Comparison of ENCODE assay signal across 8 cellular contexts in the genomic region with DNA sequence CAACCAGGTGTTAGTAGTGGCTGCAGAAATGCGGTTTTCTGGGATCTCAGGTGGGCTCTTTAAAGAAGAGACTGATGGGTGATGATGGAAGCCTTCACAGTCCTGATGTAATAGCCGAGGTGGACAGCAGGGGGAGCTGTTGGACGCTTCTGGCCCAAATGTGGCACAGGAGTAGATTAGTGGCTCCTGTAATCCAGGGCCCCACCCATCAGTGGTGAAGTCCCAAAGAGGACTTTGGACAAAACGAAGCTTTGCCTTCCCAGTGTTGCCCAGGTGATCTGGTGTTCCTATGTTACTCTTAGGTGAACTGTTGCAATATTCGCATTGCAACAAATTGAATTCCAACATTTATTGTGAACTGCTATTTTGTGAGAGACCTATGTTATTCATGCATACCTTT. TPM values are rescaled to one million over a fixed set of nuclear protein-coding genes. Genes with fewer than 3 reads are reported as not detected.
A peak's percentile ranks its signal among the peaks of the same experiment; 100 is the strongest.
DNase-seq lines count a peak whose midpoint lies in the region; ATAC-seq and TF ChIP-seq lines count a peak whose summit lies in the region.

No MANE protein-coding gene starts in this region.

- ATAC-seq in T-cell (replicated peaks in 1 of 4): peak in 3 of 4 experiments; percentile 43 to 62 (median 45)
- no peak for ATAC-seq in HG02852 (IDR thresholded peaks at IDR 0.05; ENCODE audit: unreplicated experiment)
- no peak for ATAC-seq in HG03442 (IDR thresholded peaks at IDR 0.05; ENCODE audit: unreplicated experiment)

- H3K9me3 ChIP-seq in ascending aorta: no peaks in the 10 kb centered on the region

- intact Hi-C loops in ascending aorta (cut with DNase I): loop anchor here (1.0 to 5.0 kb wide), 4 partner anchors 52 to 622 kb away; no protein-coding TSS in a partner anchor

- peak; percentile 8 for DNase-seq in DMS53 treated with DMSO at 0.1 percent for 48 hours (lab: John Stamatoyannopoulos, UW; ENCODE audit: unreplicated experiment)
- peak; percentile 70 for DNase-seq in HuH-7 (ENCODE audit: low spot score)
- peak in 33 of 34 experiments; percentile 5 to 69 (median 47) for DNase-seq in T-cell
- peak in 1 of 2 donors; percentile 72 for DNase-seq in ascending aorta (ENCODE audit: low spot score in 2 of 2)
- peak; percentile 75 for DNase-seq in iPS-NIHi11 (ENCODE audit: low spot score)
- DNase-seq in stimulated activated CD4-positive, alpha-beta T cell treated with anti-CD3 and anti-CD28 coated beads, Interleukin-12 subunit alpha, Interleukin-12 subunit beta, amount 100 ng/mL, for 48 hours (ENCODE audit: low read depth in 2 of 3, low spot score in 1 of 3): peak; percentile 56 to 78 (median 60)

- no peaks in the 10 kb centered on the region for H3K27me3 ChIP-seq in ascending aorta

- peaks cover 23 to 36% (median 29%) of the 10 kb centered on the region in 3 donors for H3K4me1 Mint-ChIP-seq in T-cell

- no peak overlapping the region for H3K27ac ChIP-seq in ascending aorta

- no peak overlapping the region for H3K4me3 Mint-ChIP-seq in T-cell

- no peak overlapping the region for H3K27ac Mint-ChIP-seq in T-cell

- no peaks in the 10 kb centered on the region for H3K36me3 Mint-ChIP-seq in T-cell

- H3K4me3 ChIP-seq in ascending aorta: no peak overlapping the region

- no peaks in the 10 kb centered on the region for H3K27me3 Mint-ChIP-seq in T-cell

- H3K9me3 Mint-ChIP-seq in T-cell: no peaks in the 10 kb centered on the region

- H3K4me1 ChIP-seq in ascending aorta: peaks cover 0 to 4% of the 10 kb centered on the region in 2 donors

- POLR2A ChIA-PET in T-cell (lab: Charles Lee): no interaction called here

- TF ChIP-seq CTCF in ascending aorta (IDR thresholded peaks at IDR 0.05): peak; percentile 57 to 87 (median 81)

- H3K36me3 ChIP-seq in ascending aorta: no peaks in the 10 kb centered on the region

- CTCF ChIA-PET in T-cell (lab: Charles Lee): interaction anchor here (0.5 to 2.5 kb wide), 12 partner anchors 23 to 1969 kb away, joined by 3 to 16 read pairs (median 3); no protein-coding TSS in a partner anchor

RNA-seq across cellular contexts. Expression of a gene that starts 31.8 kb away (rescaled TPM):
- total RNA-seq in T-cell (1 to 10 TPM in 2 of 5 donors, under 1 TPM in 3; 0.58 to 1.9 (median 0.82) TPM), ascending aorta (7.6 TPM)

Comparison
In these comparisons a context has a peak if more than half of its experiments do, and no peak if none do; other contexts are left out.
1. ATAC-seq: peak in T-cell (3 of 4); none in HG02852 (single experiment) and HG03442 (single experiment).